In genomic region chr4:140291259-140291658, GRCh38 we compare ENCODE assay signal across 31 cellular contexts.
DNase-seq lines count a peak whose midpoint lies in the region; ATAC-seq, FAIRE-seq and TF ChIP-seq lines count a peak whose summit lies in the region.
"Had no signal": no experiment of that assay in that cellular context is flagged by ENCODE, and none has a peak within 500 bp of the region (broad histone marks: within the 10 kb centered on the region; RNA-seq: fewer than 3 reads in every experiment).

No MANE protein-coding gene starts in this region.

- no peak for FAIRE-seq in astrocyte (lab: Jason Lieb, UNC)
- FAIRE-seq: GM12878 had no signal

- TF ChIP-seq RAD21 in IMR-90 (IDR thresholded peaks at IDR 0.05; ENCODE audit: low read length) = no peak

- H4K8ac ChIP-seq in IMR-90 (ENCODE audit: low read depth in 2 of 2, low read length in 2 of 2) = no peak overlapping the region

- no peak overlapping the region for H2AK5ac ChIP-seq in IMR-90 (ENCODE audit: low read depth, low read length)

- DNase-seq in MCF 10A (ENCODE audit: unreplicated experiment) (peak; percentile 32), breast epithelium (ENCODE audit: low spot score in 2 of 2) (no peak), IMR-90 (peak; percentile 57), astrocyte (ENCODE audit: low read depth) (peak; percentile 4), testis (no peak), COLO668 (lab: John Stamatoyannopoulos, UW; ENCODE audit: unreplicated experiment) (no peak)
- DNase-seq: activated CD4-positive, alpha-beta memory T cell treated with anti-CD3 and anti-CD28 coated beads, Interleukin-2, amount 10 ng/mL, durations not matched to agents 7 days and 5 days; anterior cingulate cortex; Caco-2; caudate nucleus; cortex of kidney; effector memory CD8-positive, alpha-beta T cell; GOT3; mesenchymal stem cell; NCI-H1105 treated with DMSO at 0.1 percent for 48 hours; NCI-H2107; NCI-H524 treated with DMSO at 0.1 percent for 48 hours; RPMI8226; T-helper 1 cell; transverse colon had no signal

- no peaks in the 10 kb centered on the region for H3K79me1 ChIP-seq in IMR-90 (ENCODE audit: low read depth in 1 of 2, low read length in 2 of 2)

- H4K91ac ChIP-seq in IMR-90 (ENCODE audit: insufficient read depth, low read depth, low read length) = no peak overlapping the region

- no peak overlapping the region for H2BK20ac ChIP-seq in IMR-90 (ENCODE audit: low read depth, low read length)

- H3K9me3 Mint-ChIP-seq in MCF 10A (ENCODE audit: unreplicated experiment) (no peaks in the 10 kb centered on the region), astrocyte (ENCODE audit: unreplicated experiment) (no peaks in the 10 kb centered on the region)
- H3K9me3 Mint-ChIP-seq: activated CD4-positive, alpha-beta memory T cell treated with anti-CD3 and anti-CD28 coated beads, Interleukin-2, amount 10 ng/mL, durations not matched to agents 7 days and 5 days; activated naive CD4-positive, alpha-beta T cell treated with anti-CD3 and anti-CD28 coated beads, Interleukin-2, amount 50 U/mL, for 72 hours; effector memory CD8-positive, alpha-beta T cell had no signal

- H3K18ac ChIP-seq in IMR-90 (ENCODE audit: low read depth, low read length) = no peak overlapping the region

- no peak overlapping the region for H3K23ac ChIP-seq in IMR-90 (ENCODE audit: low read depth, low read length)

- H3K4ac ChIP-seq in IMR-90 (ENCODE audit: low read depth, low read length) = no peak overlapping the region

- H2BK5ac ChIP-seq in IMR-90 (ENCODE audit: low read depth, low read length, poor library complexity, severe bottlenecking) = no peak overlapping the region

- dilution Hi-C loops in IMR-90 (cut with HindIII; ENCODE audit: low sequenced_read_pairs, unreplicated experiment) = no loop called here

- CTCF ChIA-PET in MCF 10A (lab: Yijun Ruan, JAX) = no interaction called here
- CTCF ChIA-PET in IMR-90 (lab: Yijun Ruan, JAX) = no interaction called here

- H3K27ac Mint-ChIP-seq in MCF 10A (ENCODE audit: low read depth, unreplicated experiment) = no peak overlapping the region
- H3K27ac Mint-ChIP-seq in astrocyte (ENCODE audit: unreplicated experiment) = no peak overlapping the region
- H3K27ac Mint-ChIP-seq: activated CD4-positive, alpha-beta memory T cell treated with anti-CD3 and anti-CD28 coated beads, Interleukin-2, amount 10 ng/mL, durations not matched to agents 7 days and 5 days; activated naive CD4-positive, alpha-beta T cell treated with anti-CD3 and anti-CD28 coated beads, Interleukin-2, amount 50 U/mL, for 72 hours; effector memory CD8-positive, alpha-beta T cell; neural progenitor cell had no signal

- H3K4me3 ChIP-seq in breast epithelium (no peak overlapping the region), IMR-90 (ENCODE audit: insufficient read depth, low read depth, low read length) (no peak overlapping the region), astrocyte (ENCODE audit: insufficient read depth, low read depth, low read length) (no peak overlapping the region), testis (no peak overlapping the region)
- H3K4me3 ChIP-seq: BLaER1 treated with 17β-estradiol and CSF1 and Interleukin-3, amounts not matched to agents 10 nM and 100 nM; GM12878; neural progenitor cell; right atrium auricular region; SJSA1; transverse colon had no signal

- H2BK120ac ChIP-seq in IMR-90 (ENCODE audit: low read depth, low read length) = no peak overlapping the region

- H3K36me3 Mint-ChIP-seq in MCF 10A (ENCODE audit: insufficient read depth, unreplicated experiment) (no peaks in the 10 kb centered on the region), astrocyte (ENCODE audit: low read depth, unreplicated experiment) (no peaks in the 10 kb centered on the region)
- H3K36me3 Mint-ChIP-seq: activated naive CD4-positive, alpha-beta T cell treated with anti-CD3 and anti-CD28 coated beads, Interleukin-2, amount 50 U/mL, for 72 hours; neural progenitor cell had no signal

- no peaks in the 10 kb centered on the region for H3K27me3 Mint-ChIP-seq in MCF 10A (ENCODE audit: insufficient read depth, unreplicated experiment)
- peaks cover 3% of the 10 kb centered on the region for H3K27me3 Mint-ChIP-seq in astrocyte (ENCODE audit: low read depth, unreplicated experiment)
- H3K27me3 Mint-ChIP-seq: activated CD4-positive, alpha-beta memory T cell treated with anti-CD3 and anti-CD28 coated beads, Interleukin-2, amount 10 ng/mL, durations not matched to agents 7 days and 5 days had no signal

- H3K9me3 ChIP-seq in breast epithelium = no peaks in the 10 kb centered on the region
- no peaks in the 10 kb centered on the region for H3K9me3 ChIP-seq in IMR-90 (ENCODE audit: control insufficient read depth, insufficient read depth, low read length)
- H3K9me3 ChIP-seq in astrocyte (ENCODE audit: insufficient read depth, low read depth, low read length) = no peaks in the 10 kb centered on the region
- no peaks in the 10 kb centered on the region for H3K9me3 ChIP-seq in testis
- H3K9me3 ChIP-seq: Caco-2, right atrium auricular region, transverse colon had no signal

- no peak for TF ChIP-seq CTCF in MCF 10A (IDR thresholded peaks at IDR 0.05; ENCODE audit: unreplicated experiment)
- no peak for TF ChIP-seq CTCF in breast epithelium (IDR thresholded peaks at IDR 0.05)
- no peak for TF ChIP-seq CTCF in IMR-90 (conservative IDR thresholded peaks at IDR 0.05; ENCODE audit: low read depth, low read length)
- TF ChIP-seq CTCF in astrocyte (IDR thresholded peaks at IDR 0.05; ENCODE audit: insufficient read depth, low read depth, low read length) = no peak
- no peak for TF ChIP-seq CTCF in testis (IDR thresholded peaks at IDR 0.05)

- intact Hi-C loops in MCF 10A (cut with micrococcal nuclease) (no loop called here), breast epithelium (cut with DNase I; ENCODE audit: low total_unique reads) (no loop called here), IMR-90 (cut with micrococcal nuclease) (no loop called here), testis (cut with DNase I; ENCODE audit: low total_unique reads) (no loop called here)

- H3K4me2 ChIP-seq in IMR-90 (ENCODE audit: low read depth, low read length) (no peak overlapping the region), astrocyte (ENCODE audit: low read length) (no peak overlapping the region)
- H3K4me2 ChIP-seq: BLaER1 treated with 17β-estradiol and CSF1 and Interleukin-3, amounts not matched to agents 10 nM and 100 nM; neural progenitor cell had no signal

- H3K4me3 Mint-ChIP-seq in MCF 10A (ENCODE audit: unreplicated experiment) (no peak overlapping the region), astrocyte (ENCODE audit: unreplicated experiment) (no peak overlapping the region)
- H3K4me3 Mint-ChIP-seq: activated CD4-positive, alpha-beta memory T cell treated with anti-CD3 and anti-CD28 coated beads, Interleukin-2, amount 10 ng/mL, durations not matched to agents 7 days and 5 days; effector memory CD8-positive, alpha-beta T cell; neural progenitor cell had no signal

- H3K4me1 ChIP-seq in breast epithelium = no peaks in the 10 kb centered on the region
- peaks cover 2% of the 10 kb centered on the region for H3K4me1 ChIP-seq in IMR-90 (ENCODE audit: control insufficient read depth, insufficient read depth, low read length)
- H3K4me1 ChIP-seq in astrocyte (ENCODE audit: insufficient read depth, low read length) = peaks cover 5% of the 10 kb centered on the region
- peaks cover 3% of the 10 kb centered on the region for H3K4me1 ChIP-seq in testis
- H3K4me1 ChIP-seq: Caco-2 had no signal

- H2AK9ac ChIP-seq in IMR-90 (replicated peaks; ENCODE audit: low read depth, low read length, poor library complexity) = no peak overlapping the region

- no peak for TF ChIP-seq POLR2A in breast epithelium (IDR thresholded peaks at IDR 0.05)
- no peak for TF ChIP-seq POLR2A in IMR-90 (IDR thresholded peaks at IDR 0.05; ENCODE audit: low read depth, low read length)
- no peak for TF ChIP-seq POLR2A in testis (IDR thresholded peaks at IDR 0.05)

- 0 out of 2 replicates have a peak, but pooled peaks cover 3% of the 10 kb centered on the region for H3K9me1 ChIP-seq in IMR-90 (ENCODE audit: insufficient read depth, low read length)

- H3K27me3 ChIP-seq in breast epithelium (no peaks in the 10 kb centered on the region), IMR-90 (ENCODE audit: control insufficient read depth, insufficient read depth, low read length) (peaks cover 26% of the 10 kb centered on the region), astrocyte (ENCODE audit: insufficient read depth, low read length) (peaks cover 2% of the 10 kb centered on the region), testis (no peaks in the 10 kb centered on the region)
- H3K27me3 ChIP-seq: BLaER1 treated with 17β-estradiol and CSF1 and Interleukin-3, amounts not matched to agents 10 nM and 100 nM; neural progenitor cell; right atrium auricular region; SJSA1; transverse colon had no signal

- H3K56ac ChIP-seq in IMR-90 (ENCODE audit: extremely low read depth, insufficient read depth, low read length) = no peak overlapping the region

- H4K20me1 ChIP-seq in IMR-90 (ENCODE audit: insufficient read depth, low read length) (no peaks in the 10 kb centered on the region), astrocyte (ENCODE audit: insufficient read depth, low read length) (no peaks in the 10 kb centered on the region)
- H4K20me1 ChIP-seq: BLaER1 treated with 17β-estradiol and CSF1 and Interleukin-3, amounts not matched to agents 10 nM and 100 nM had no signal

- in situ Hi-C loops in IMR-90 (cut with MboI; ENCODE audit: low sequenced_read_pairs) = no loop called here

- BruUV-seq in MCF 10A (replicated peaks; lab: Mats Ljungman, UMichigan) (no TSS peak), IMR-90 (replicated peaks; lab: Mats Ljungman, UMichigan) (no TSS peak)

- ATAC-seq in IMR-90 (ENCODE audit: low read depth) (no peak), GM18867 (IDR thresholded peaks at IDR 0.05; ENCODE audit: unreplicated experiment) (no peak), HG03095 (IDR thresholded peaks at IDR 0.05; ENCODE audit: unreplicated experiment) (no peak)
- ATAC-seq: activated CD4-positive, CD25-positive, alpha-beta regulatory T cell treated with anti-CD3 and anti-CD28 coated beads, Interleukin-2, amount 50 U/mL, for 24 hours; activated naive CD4-positive, alpha-beta T cell treated with anti-CD3 and anti-CD28 coated beads, Interleukin-2, amount 50 U/mL, for 72 hours; effector memory CD8-positive, alpha-beta T cell; esophagus mucosa; GM12878; left lobe of liver had no signal

- no peaks in the 10 kb centered on the region for H3K36me3 ChIP-seq in breast epithelium
- no peaks in the 10 kb centered on the region for H3K36me3 ChIP-seq in IMR-90 (ENCODE audit: control insufficient read depth, insufficient read depth, low read length)
- no peaks in the 10 kb centered on the region for H3K36me3 ChIP-seq in astrocyte (ENCODE audit: insufficient read depth, low read length)
- no peaks in the 10 kb centered on the region for H3K36me3 ChIP-seq in testis (ENCODE audit: low read depth, missing control alignments)
- H3K36me3 ChIP-seq: BLaER1 treated with 17β-estradiol and CSF1 and Interleukin-3, amounts not matched to agents 10 nM and 100 nM; neural progenitor cell; right atrium auricular region; SJSA1; transverse colon had no signal

- H2AFZ ChIP-seq in IMR-90 (replicated peaks; ENCODE audit: low read length, poor library complexity) (no peak overlapping the region), astrocyte (ENCODE audit: low read depth, low read length) (no peak overlapping the region)
- H2AFZ ChIP-seq: neural progenitor cell had no signal

- no peaks in the 10 kb centered on the region for H3K79me2 ChIP-seq in astrocyte (ENCODE audit: insufficient read depth, low read length)

- 60% methylated on average over 1 of the region's 4 CpGs; no CpG with 5 or more reads in 1 of the 2 experiments for WGBS in IMR-90 (ENCODE audit: extremely low coverage in 2 of 2, insufficient read length in 1 of 2), 2 experiments
- WGBS in testis, 2 donors = 93 to 95% methylated on average over 4 of the region's 4 CpGs

- H3K9ac ChIP-seq in IMR-90 (ENCODE audit: low read depth, low read length) (no peak overlapping the region), astrocyte (ENCODE audit: low read length) (no peak overlapping the region)
- H3K9ac ChIP-seq: BLaER1 treated with 17β-estradiol and CSF1 and Interleukin-3, amounts not matched to agents 10 nM and 100 nM; neural progenitor cell had no signal

- H3K27ac ChIP-seq in breast epithelium (no peak overlapping the region), IMR-90 (ENCODE audit: insufficient read depth, low read length) (no peak overlapping the region), astrocyte (ENCODE audit: low read depth, low read length) (no peak overlapping the region), testis (no peak overlapping the region)
- H3K27ac ChIP-seq: BLaER1 treated with 17β-estradiol and CSF1 and Interleukin-3, amounts not matched to agents 10 nM and 100 nM; neural progenitor cell; right atrium auricular region; SJSA1; transverse colon had no signal

- POLR2A ChIA-PET in MCF 10A (lab: Yijun Ruan, JAX) = interaction anchor here (0.5 kb wide), 1 partner anchor 18 kb away, joined by 3 read pairs; no protein-coding TSS in a partner anchor
- POLR2A ChIA-PET in IMR-90 (lab: Charles Lee; ENCODE audit: unreplicated experiment) = no interaction called here

- no peak overlapping the region for H3K14ac ChIP-seq in IMR-90 (replicated peaks; ENCODE audit: low read depth, low read length)

- H3K4me1 Mint-ChIP-seq in MCF 10A (ENCODE audit: insufficient read depth, unreplicated experiment) (peaks cover 4% of the 10 kb centered on the region), astrocyte (ENCODE audit: low read depth, unreplicated experiment) (peaks cover 9% of the 10 kb centered on the region)
- H3K4me1 Mint-ChIP-seq: activated CD4-positive, alpha-beta memory T cell treated with anti-CD3 and anti-CD28 coated beads, Interleukin-2, amount 10 ng/mL, durations not matched to agents 7 days and 5 days had no signal

- no peak overlapping the region for H2BK15ac ChIP-seq in IMR-90 (ENCODE audit: low read depth, low read length)

- H4K5ac ChIP-seq in IMR-90 (ENCODE audit: low read depth, low read length) = no peak overlapping the region

Comparison
In these comparisons a context has a peak if more than half of its experiments do, and no peak if none do; other contexts are left out.
1. DNase-seq: peak in MCF 10A (single experiment), IMR-90 (single experiment) and astrocyte (single experiment); none in breast epithelium (0 of 2), testis (single experiment) and COLO668 (single experiment).